24 cellular contexts compared by ENCODE assay signal in the genomic region with DNA sequence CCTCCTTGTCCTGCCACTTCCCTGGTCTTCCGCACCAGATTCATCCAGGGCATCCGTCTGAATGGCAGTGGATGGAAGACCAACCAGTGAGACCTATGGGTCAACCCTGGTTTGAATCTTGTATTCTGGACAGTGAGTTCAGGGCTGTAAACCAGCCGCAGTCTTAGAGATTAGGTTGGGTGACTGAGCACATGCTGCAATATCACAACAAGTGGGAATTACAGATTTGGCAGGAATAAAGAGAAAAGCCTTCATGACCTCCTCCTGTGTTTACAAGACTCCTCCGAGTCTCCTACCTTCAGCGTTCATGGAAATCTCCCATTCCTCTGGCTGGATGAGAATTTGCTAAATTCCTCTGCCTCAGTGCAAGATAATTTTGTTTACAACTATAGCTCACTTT. TPM values are rescaled to one million over a fixed set of nuclear protein-coding genes. Genes with fewer than 3 reads are reported as not detected.
A peak's percentile ranks its signal among the peaks of the same experiment; 100 is the strongest.
DNase-seq lines count a peak whose midpoint lies in the region; ATAC-seq, FAIRE-seq and TF ChIP-seq lines count a peak whose summit lies in the region.
"Had no signal": no experiment of that assay in that cellular context is flagged by ENCODE, and none has a peak within 500 bp of the region (broad histone marks: within the 10 kb centered on the region; RNA-seq: fewer than 3 reads in every experiment).

No MANE protein-coding gene starts in this region.

- DNase-seq in left cardiac atrium (no peak), heart right ventricle (no peak), amniotic epithelial cell (ENCODE audit: low read depth) (peak; percentile 90), keratinocyte (ENCODE audit: low read depth, low spot score) (no peak), uterus (no peak), DMS 273 (lab: John Stamatoyannopoulos, UW; ENCODE audit: unreplicated experiment) (no peak), SHP77 (lab: John Stamatoyannopoulos, UW) (no peak)
- no peak for DNase-seq in activated CD8-positive, alpha-beta T cell treated with anti-CD3 and anti-CD28 coated beads, Interleukin-2, amount 10 ng/mL, durations not matched to agents 7 days and 5 days
- DNase-seq: activated CD4-positive, alpha-beta T cell treated with anti-CD3 and anti-CD28 coated beads, Interleukin-2, amount 10 ng/mL, durations not matched to agents 7 days and 5 days; activated effector memory CD4-positive, alpha-beta T cell treated with anti-CD3 and anti-CD28 coated beads, Interleukin-2, amount 50 U/mL, for 16 hours; amygdala; C1 segment of cervical spinal cord; DMS 273 treated with DMSO at 0.1 percent for 48 hours; GDM1; glutamatergic neuron; GOT3; KBM-7; NCI-H1436 treated with DMSO at 0.1 percent for 48 hours; NCI-H526; right cardiac atrium; T-helper 1 cell; testis had no signal

- intact Hi-C loops in left cardiac atrium (cut with DNase I) (loop anchor here (10.0 kb wide), 2 partner anchors 61 to 71 kb away; no protein-coding TSS in a partner anchor), heart right ventricle (cut with DNase I) (loop anchor here in 3 of 10 donors (2.0 to 10.0 kb wide), 3 partner anchors 63 to 71 kb away; no protein-coding TSS in a partner anchor), uterus (cut with DNase I; ENCODE audit: low total_unique reads) (no loop called here)

- H3K9ac ChIP-seq in keratinocyte (ENCODE audit: control insufficient read depth, extremely low read depth, insufficient read depth, low read length), result no peak overlapping the region

- H3K4me1 ChIP-seq in heart right ventricle, result peaks cover 0 to 17% (median 7%) of the 10 kb centered on the region in 9 donors
- peaks cover 11% of the 10 kb centered on the region for H3K4me1 ChIP-seq in keratinocyte (ENCODE audit: control insufficient read depth, extremely low read depth, insufficient read depth, low read length)
- H3K4me1 ChIP-seq in uterus, result no peaks in the 10 kb centered on the region
- H3K4me1 ChIP-seq: testis had no signal

- H3K27ac ChIP-seq in heart right ventricle, result no peak overlapping the region
- no peak overlapping the region for H3K27ac ChIP-seq in keratinocyte (ENCODE audit: control insufficient read depth, insufficient read depth, low read length)
- peak overlapping the region; percentile 43 to 56 for H3K27ac ChIP-seq in uterus
- H3K27ac ChIP-seq: testis had no signal

- FAIRE-seq in keratinocyte (lab: Jason Lieb, UNC), result no peak

- no peak overlapping the region for H3K4me3 ChIP-seq in heart right ventricle
- H3K4me3 ChIP-seq in keratinocyte (ENCODE audit: control insufficient read depth in 2 of 3, extremely low read depth in 1 of 3, insufficient read depth in 2 of 3, low read depth in 1 of 3, low read length in 3 of 3), result no peak overlapping the region
- H3K4me3 ChIP-seq in uterus, result no peak overlapping the region
- H3K4me3 ChIP-seq: testis had no signal

- no peaks in the 10 kb centered on the region for H3K9me3 ChIP-seq in heart right ventricle
- H3K9me3 ChIP-seq in keratinocyte (ENCODE audit: control insufficient read depth, low read depth, low read length), result no peaks in the 10 kb centered on the region
- no peaks in the 10 kb centered on the region for H3K9me3 ChIP-seq in uterus
- H3K9me3 ChIP-seq: testis had no signal

- H3K27ac Mint-ChIP-seq in activated CD8-positive, alpha-beta T cell treated with anti-CD3 and anti-CD28 coated beads, Interleukin-2, amount 10 ng/mL, durations not matched to agents 7 days and 5 days, result no peak overlapping the region
- H3K27ac Mint-ChIP-seq: activated CD4-positive, alpha-beta T cell treated with anti-CD3 and anti-CD28 coated beads, Interleukin-2, amount 10 ng/mL, durations not matched to agents 7 days and 5 days had no signal

- no peak for TF ChIP-seq CTCF in heart right ventricle (IDR thresholded peaks at IDR 0.05)
- no peak for TF ChIP-seq CTCF in keratinocyte (optimal IDR thresholded peaks at IDR 0.05 in 1 of 3, IDR thresholded peaks at IDR 0.05 in 1 of 3, conservative IDR thresholded peaks at IDR 0.05 in 1 of 3; ENCODE audit: extremely low read depth in 1 of 3, insufficient read depth in 2 of 3, low read length in 3 of 3)
- TF ChIP-seq CTCF in uterus (IDR thresholded peaks at IDR 0.05), result no peak

- POLR2A ChIA-PET in activated CD8-positive, alpha-beta T cell treated with anti-CD3 and anti-CD28 coated beads, Interleukin-2, amount 10 ng/mL, durations not matched to agents 7 days and 5 days (lab: Charles Lee), result no interaction called here

- 86 to 88% methylated on average over 5 of the region's 5 CpGs for WGBS in heart right ventricle, 2 donors

- no peaks in the 10 kb centered on the region for H4K20me1 ChIP-seq in keratinocyte (ENCODE audit: control insufficient read depth, extremely low read depth, insufficient read depth, low read length)

- dilution Hi-C loops in keratinocyte (cut with MboI; ENCODE audit: extremely low pct_ligation_motif_present, low sequenced_read_pairs), result no loop called here

- TF ChIP-seq POLR2A in uterus (IDR thresholded peaks at IDR 0.05), result no peak

- CTCF ChIA-PET in activated CD8-positive, alpha-beta T cell treated with anti-CD3 and anti-CD28 coated beads, Interleukin-2, amount 10 ng/mL, durations not matched to agents 7 days and 5 days (lab: Charles Lee), result interaction anchor here (2.1 kb wide), 1 partner anchor 71 kb away, joined by 4 read pairs; no protein-coding TSS in a partner anchor

- H3K4me1 Mint-ChIP-seq in activated CD8-positive, alpha-beta T cell treated with anti-CD3 and anti-CD28 coated beads, Interleukin-2, amount 10 ng/mL, durations not matched to agents 7 days and 5 days (ENCODE audit: low read depth), result no peaks in the 10 kb centered on the region
- H3K4me1 Mint-ChIP-seq: activated CD4-positive, alpha-beta T cell treated with anti-CD3 and anti-CD28 coated beads, Interleukin-2, amount 10 ng/mL, durations not matched to agents 7 days and 5 days had no signal

- peaks cover 60% of the 10 kb centered on the region for H3K36me3 Mint-ChIP-seq in activated CD8-positive, alpha-beta T cell treated with anti-CD3 and anti-CD28 coated beads, Interleukin-2, amount 10 ng/mL, durations not matched to agents 7 days and 5 days (ENCODE audit: low read depth)

- H3K4me2 ChIP-seq in keratinocyte (ENCODE audit: control insufficient read depth, extremely low read depth, insufficient read depth, low read depth, low read length), result peak overlapping the region; percentile 19

- no peaks in the 10 kb centered on the region for H3K27me3 Mint-ChIP-seq in activated CD8-positive, alpha-beta T cell treated with anti-CD3 and anti-CD28 coated beads, Interleukin-2, amount 10 ng/mL, durations not matched to agents 7 days and 5 days (ENCODE audit: low read depth)
- H3K27me3 Mint-ChIP-seq: activated CD4-positive, alpha-beta T cell treated with anti-CD3 and anti-CD28 coated beads, Interleukin-2, amount 10 ng/mL, durations not matched to agents 7 days and 5 days had no signal

- peaks cover 5% of the 10 kb centered on the region for H3K9me3 Mint-ChIP-seq in activated CD8-positive, alpha-beta T cell treated with anti-CD3 and anti-CD28 coated beads, Interleukin-2, amount 10 ng/mL, durations not matched to agents 7 days and 5 days (ENCODE audit: insufficient read depth)

- no peaks in the 10 kb centered on the region for H3K79me2 ChIP-seq in keratinocyte (ENCODE audit: control insufficient read depth, insufficient read depth, low read length)

- peaks cover 2% of the 10 kb centered on the region for H3K9me1 ChIP-seq in keratinocyte (ENCODE audit: control insufficient read depth, extremely low read depth, insufficient read depth, low read length)

- H3K36me3 ChIP-seq in heart right ventricle (peaks cover 0 to 100% (median 68%) of the 10 kb centered on the region in 9 donors), keratinocyte (ENCODE audit: control insufficient read depth in 2 of 2, extremely low read depth in 1 of 2, insufficient read depth in 2 of 2, low read length in 2 of 2) (peaks cover 10 to 14% of the 10 kb centered on the region in 2 experiments), uterus (no peaks in the 10 kb centered on the region)

- ATAC-seq in left cardiac atrium (peak; percentile 27 to 63), heart right ventricle (no peak)
- ATAC-seq in activated CD8-positive, alpha-beta T cell treated with anti-CD3 and anti-CD28 coated beads, Interleukin-2, amount 10 ng/mL, durations not matched to agents 7 days and 5 days, result no peak

- no peak overlapping the region for H3K4me3 Mint-ChIP-seq in activated CD8-positive, alpha-beta T cell treated with anti-CD3 and anti-CD28 coated beads, Interleukin-2, amount 10 ng/mL, durations not matched to agents 7 days and 5 days
- H3K4me3 Mint-ChIP-seq: activated CD4-positive, alpha-beta T cell treated with anti-CD3 and anti-CD28 coated beads, Interleukin-2, amount 10 ng/mL, durations not matched to agents 7 days and 5 days had no signal

- H3K27me3 ChIP-seq in heart right ventricle, result no peaks in the 10 kb centered on the region
- no peaks in the 10 kb centered on the region for H3K27me3 ChIP-seq in keratinocyte (ENCODE audit: control insufficient read depth, extremely low read depth, insufficient read depth, low read length)
- no peaks in the 10 kb centered on the region for H3K27me3 ChIP-seq in uterus
- H3K27me3 ChIP-seq: testis had no signal

- H2AFZ ChIP-seq in keratinocyte (ENCODE audit: control insufficient read depth, low read length), result no peak overlapping the region

RNA-seq across cellular contexts. Expression of a gene that starts 9.9 kb away (rescaled TPM):
- total RNA-seq in left cardiac atrium (10 to 100 TPM; 82.9 to 84.1 TPM), heart right ventricle (100 to 1,000 TPM; 134 to 194 (median 163) TPM), uterus (10 to 100 TPM; 46.9 to 64.4 (median 56.0) TPM)
- polyA plus RNA-seq in heart right ventricle (100 to 1,000 TPM in 1 of 2 donors, 10 to 100 TPM in 1; 54.9 to 122 TPM), keratinocyte (22.5 to 54.9 TPM (median 41.6 TPM) in 3 replicates)
- polyA plus RNA-seq in keratinocyte (2011; ENCODE audit: low read depth), result 16.1 TPM
- 38.5 and 51.0 TPM in 2 replicates for polyA plus RNA-seq in keratinocyte (2011; cell fraction: cytosol; rRNA removed)
- 35.8 and 36.5 TPM in 2 replicates for polyA plus RNA-seq in keratinocyte (2011; cell fraction: nucleus; rRNA removed)
- polyA plus RNA-seq in keratinocyte (2012; ENCODE audit: low replicate concordance), result 16.8 and 70.6 TPM in 2 replicates
- polyA minus RNA-seq in keratinocyte, result 12.3 to 56.7 TPM (median 52.8 TPM) in 3 replicates
- 21.7 TPM for polyA minus RNA-seq in keratinocyte (2011; cell fraction: cytosol; rRNA and poly(A)+ RNA removed)
- 9.0 and 23.5 TPM in 2 replicates for polyA minus RNA-seq in keratinocyte (2011; cell fraction: nucleus; rRNA and poly(A)+ RNA removed)
- total RNA-seq in activated CD8-positive, alpha-beta T cell treated with anti-CD3 and anti-CD28 coated beads, Interleukin-2, amount 10 ng/mL, durations not matched to agents 7 days and 5 days, result 10 to 100 TPM; 41.1 to 42.0 TPM

RNA-seq across cellular contexts. Expression of a gene that starts 46.6 kb away (rescaled TPM):
- total RNA-seq in left cardiac atrium (not detected), heart right ventricle (not detected), uterus (not detected)
- polyA plus RNA-seq in heart right ventricle (not detected), keratinocyte (not detected in 3 replicates)
- polyA plus RNA-seq in keratinocyte (2011; ENCODE audit: low read depth), result not detected
- polyA plus RNA-seq in keratinocyte (2011; cell fraction: cytosol; rRNA removed), result not detected in 2 replicates
- not detected in 2 replicates for polyA plus RNA-seq in keratinocyte (2011; cell fraction: nucleus; rRNA removed)
- not detected in 2 replicates for polyA plus RNA-seq in keratinocyte (2012; ENCODE audit: low replicate concordance)
- not detected in 3 replicates for polyA minus RNA-seq in keratinocyte
- not detected for polyA minus RNA-seq in keratinocyte (2011; cell fraction: cytosol; rRNA and poly(A)+ RNA removed)
- not detected in 2 replicates for polyA minus RNA-seq in keratinocyte (2011; cell fraction: nucleus; rRNA and poly(A)+ RNA removed)
- total RNA-seq in activated CD8-positive, alpha-beta T cell treated with anti-CD3 and anti-CD28 coated beads, Interleukin-2, amount 10 ng/mL, durations not matched to agents 7 days and 5 days, result not detected
- total RNA-seq: activated CD4-positive, alpha-beta T cell treated with anti-CD3 and anti-CD28 coated beads, Interleukin-2, amount 10 ng/mL, durations not matched to agents 7 days and 5 days; liver; right cardiac atrium had no signal
- polyA plus RNA-seq: esophagus, liver, right cardiac atrium had no signal

Comparison
In these comparisons a context has a peak if more than half of its experiments do, and no peak if none do; other contexts are left out.
1. ATAC-seq: peak in left cardiac atrium (2 of 2); none in heart right ventricle (0 of 8) and activated CD8-positive, alpha-beta T cell treated with anti-CD3 and anti-CD28 coated beads, Interleukin-2, amount 10 ng/mL, durations not matched to agents 7 days and 5 days (single experiment).
2. H3K27ac ChIP-seq: peak in uterus (2 of 2); none in heart right ventricle (0 of 10) and keratinocyte (single experiment).